ENCODE assay signal across 17 cellular contexts in genomic region chr14:80575763-80576162, GRCh38.
A peak's percentile ranks its signal among the peaks of the same experiment; 100 is the strongest.
DNase-seq lines count a peak whose midpoint lies in the region; ATAC-seq and TF ChIP-seq lines count a peak whose summit lies in the region.
"Had no signal": no experiment of that assay in that cellular context is flagged by ENCODE, and none has a peak within 500 bp of the region (broad histone marks: within the 10 kb centered on the region; RNA-seq: fewer than 3 reads in every experiment).

No MANE protein-coding gene starts in this region.

- ATAC-seq in activated CD4-positive, CD25-positive, alpha-beta regulatory T cell treated with anti-CD3 and anti-CD28 coated beads, Interleukin-2, amount 50 U/mL, for 24 hours = peak; percentile 76 to 91
- peak; percentile 75 for ATAC-seq in GM18868 (IDR thresholded peaks at IDR 0.05; ENCODE audit: unreplicated experiment)
- peak; percentile 53 for ATAC-seq in HG02884 (IDR thresholded peaks at IDR 0.05; ENCODE audit: unreplicated experiment)
- peak; percentile 78 for ATAC-seq in activated T-helper 17 cell treated with anti-CD3 and anti-CD28 coated beads, Interleukin-2, amount 50 U/mL, for 72 hours (replicated peaks)
- ATAC-seq in esophagus mucosa = no peak
- ATAC-seq: SK-N-SH treated with all-trans-retinoic acid at 6 μM for 48 hours had no signal

- H3K4me2 ChIP-seq in osteoblast (ENCODE audit: insufficient read depth, low read length) = no peak overlapping the region

- H3K4me1 Mint-ChIP-seq in activated T-helper 17 cell treated with anti-CD3 and anti-CD28 coated beads, Interleukin-2, amount 50 U/mL, for 72 hours = no peaks in the 10 kb centered on the region
- H3K4me1 Mint-ChIP-seq: B cell had no signal

- no peak overlapping the region for H3K4me3 ChIP-seq in osteoblast (ENCODE audit: insufficient read depth, low read length)

- H4K20me1 ChIP-seq in osteoblast (ENCODE audit: insufficient read depth, low read length) = no peaks in the 10 kb centered on the region

- no peaks in the 10 kb centered on the region for H3K4me1 ChIP-seq in osteoblast (ENCODE audit: insufficient read depth, low read length)

- TF ChIP-seq CTCF in osteoblast (IDR thresholded peaks at IDR 0.05; ENCODE audit: extremely low read depth, low read depth, low read length) = no peak

- no peaks in the 10 kb centered on the region for H3K27me3 Mint-ChIP-seq in activated T-helper 17 cell treated with anti-CD3 and anti-CD28 coated beads, Interleukin-2, amount 50 U/mL, for 72 hours
- H3K27me3 Mint-ChIP-seq: B cell; CD4-positive, CD25-positive, alpha-beta regulatory T cell had no signal

- no peak overlapping the region for H2AFZ ChIP-seq in osteoblast (ENCODE audit: low read length)

- no peak overlapping the region for H3K4me3 Mint-ChIP-seq in activated T-helper 17 cell treated with anti-CD3 and anti-CD28 coated beads, Interleukin-2, amount 50 U/mL, for 72 hours
- H3K4me3 Mint-ChIP-seq: B cell; CD4-positive, CD25-positive, alpha-beta regulatory T cell had no signal

- no peak overlapping the region for H3K27ac ChIP-seq in osteoblast (ENCODE audit: low read depth, low read length)
- H3K27ac ChIP-seq: 22Rv1 had no signal

- no peaks in the 10 kb centered on the region for H3K9me3 ChIP-seq in osteoblast (ENCODE audit: low read depth, low read length)
- H3K9me3 ChIP-seq: Caco-2 had no signal

- no peaks in the 10 kb centered on the region for H3K79me2 ChIP-seq in osteoblast (ENCODE audit: insufficient read depth, low read length)

- H3K27ac Mint-ChIP-seq in activated T-helper 17 cell treated with anti-CD3 and anti-CD28 coated beads, Interleukin-2, amount 50 U/mL, for 72 hours = no peak overlapping the region
- H3K27ac Mint-ChIP-seq: B cell; CD4-positive, CD25-positive, alpha-beta regulatory T cell had no signal

- DNase-seq in activated CD4-positive, CD25-positive, alpha-beta regulatory T cell treated with anti-CD3 and anti-CD28 coated beads, Interleukin-2, amount 50 U/mL, for 72 hours = no peak
- DNase-seq in DMS79 treated with DMSO at 0.1 percent for 48 hours (lab: John Stamatoyannopoulos, UW) (no peak), osteoblast (ENCODE audit: insufficient read length, low spot score, missing footprints) (no peak)
- DNase-seq: Caco-2; CD4-positive, CD25-positive, alpha-beta regulatory T cell; DMS153; EL; NCI-H187 treated with DMSO at 0.1 percent for 48 hours; SHP77 had no signal

- H3K36me3 Mint-ChIP-seq in activated T-helper 17 cell treated with anti-CD3 and anti-CD28 coated beads, Interleukin-2, amount 50 U/mL, for 72 hours (ENCODE audit: low read depth) = no peaks in the 10 kb centered on the region

- no peaks in the 10 kb centered on the region for H3K9me3 Mint-ChIP-seq in activated T-helper 17 cell treated with anti-CD3 and anti-CD28 coated beads, Interleukin-2, amount 50 U/mL, for 72 hours
- H3K9me3 Mint-ChIP-seq: CD4-positive, CD25-positive, alpha-beta regulatory T cell had no signal

- H3K27me3 ChIP-seq in osteoblast (ENCODE audit: insufficient read depth, low read length) = no peaks in the 10 kb centered on the region

- H3K36me3 ChIP-seq in osteoblast (ENCODE audit: insufficient read depth, low read length) = no peaks in the 10 kb centered on the region
